19 cellular contexts compared by ENCODE assay signal in genomic region chr7:19696926-19697325, GRCh38. TPM values are rescaled to one million over a fixed set of nuclear protein-coding genes. Genes with fewer than 3 reads are reported as not detected.
DNase-seq lines count a peak whose midpoint lies in the region; ATAC-seq, FAIRE-seq and TF ChIP-seq lines count a peak whose summit lies in the region.
"Had no signal": no experiment of that assay in that cellular context is flagged by ENCODE, and none has a peak within 500 bp of the region (broad histone marks: within the 10 kb centered on the region; RNA-seq: fewer than 3 reads in every experiment).

No MANE protein-coding gene starts in this region.

- DNase-seq in NCI-H345 treated with DMSO at 0.1 percent for 48 hours (lab: John Stamatoyannopoulos, UW; ENCODE audit: unreplicated experiment) (peak; percentile 17), NCI-H345 (lab: John Stamatoyannopoulos, UW) (no peak), H54 (ENCODE audit: insufficient read length, low spot score) (no peak), T-helper 17 cell (no peak), NCI-H774 (lab: John Stamatoyannopoulos, UW) (no peak), hepatic stellate cell (ENCODE audit: low spot score) (no peak)
- DNase-seq: 8988T; C1 segment of cervical spinal cord; Calu3; CD4-positive, alpha-beta memory T cell; COR-L47; DMS153; DND-41; GM23248; H9 had no signal

- peaks cover 11% of the 10 kb centered on the region for H3K4me1 Mint-ChIP-seq in T-helper 17 cell

- peak overlapping the region; percentile 6 for H3K27ac Mint-ChIP-seq in T-helper 17 cell
- H3K27ac Mint-ChIP-seq: H9 had no signal

- no peaks in the 10 kb centered on the region for H3K27me3 Mint-ChIP-seq in T-helper 17 cell
- H3K27me3 Mint-ChIP-seq: CD4-positive, alpha-beta memory T cell had no signal

- no peak for TF ChIP-seq POLR2A in H54 (IDR thresholded peaks at IDR 0.05; ENCODE audit: low read depth, low read length)

- H3K9me3 ChIP-seq in T-helper 17 cell (ENCODE audit: control insufficient read depth, low read length, poor library complexity, severe bottlenecking) = no peaks in the 10 kb centered on the region

- no peak overlapping the region for H3K4me3 Mint-ChIP-seq in T-helper 17 cell
- H3K4me3 Mint-ChIP-seq: CD4-positive, alpha-beta memory T cell; H9 had no signal

- ATAC-seq in T-helper 17 cell = no peak
- ATAC-seq: HCT116 had no signal

- peaks cover 4% of the 10 kb centered on the region for H3K36me3 Mint-ChIP-seq in T-helper 17 cell (ENCODE audit: low read depth)

- peak; percentile 70 for FAIRE-seq in H54 (lab: Jason Lieb, UNC)
- FAIRE-seq: GM12892, GM19239, H1 had no signal

RNA-seq across cellular contexts. Expression of gene POLR1F, which starts 11.9 kb away (rescaled TPM):
- total RNA-seq in T-helper 17 cell = 10 to 100 TPM; 25.1 to 28.2 TPM
